17 cellular contexts compared by ENCODE assay signal in genomic region chr18:48957136-48957535, GRCh38. TPM values are rescaled to one million over a fixed set of nuclear protein-coding genes. Genes with fewer than 3 reads are reported as not detected.
DNase-seq lines count a peak whose midpoint lies in the region; ATAC-seq and TF ChIP-seq lines count a peak whose summit lies in the region.
"Had no signal": no experiment of that assay in that cellular context is flagged by ENCODE, and none has a peak within 500 bp of the region (broad histone marks: within the 10 kb centered on the region; RNA-seq: fewer than 3 reads in every experiment).

No MANE protein-coding gene starts in this region.

- H3K27ac ChIP-seq in parathyroid adenoma = peak overlapping the region; percentile 89
- H3K27ac ChIP-seq in upper lobe of left lung = peak overlapping the region; percentile 57 to 84 (median 76)
- H3K27ac ChIP-seq: neural progenitor cell had no signal

- no peaks in the 10 kb centered on the region for H3K27me3 ChIP-seq in parathyroid adenoma (ENCODE audit: control insufficient read depth, insufficient read depth, low read length)
- no peaks in the 10 kb centered on the region for H3K27me3 ChIP-seq in upper lobe of left lung

- H3K27me3 Mint-ChIP-seq in T-helper 17 cell = peaks cover 6% of the 10 kb centered on the region

- H3K4me1 Mint-ChIP-seq in T-helper 17 cell = peaks cover 20% of the 10 kb centered on the region

- no peak for TF ChIP-seq EP300 in upper lobe of left lung (IDR thresholded peaks at IDR 0.05)

- DNase-seq in T-helper 17 cell = no peak
- DNase-seq in upper lobe of left lung = no peak
- DNase-seq in activated CD4-positive, alpha-beta T cell treated with anti-CD3 and anti-CD28 coated beads for 4 hours = no peak
- DNase-seq in ACHN = no peak
- DNase-seq in stimulated activated CD4-positive, alpha-beta T cell treated with anti-CD3 and anti-CD28 coated beads, Interleukin-2, amount 100 ng/mL, for 48 hours = no peak
- DNase-seq: activated B cell treated with CpG ODN at 0.5 μM for 24 hours, C1 segment of cervical spinal cord, DMS 273 treated with DMSO at 0.1 percent for 48 hours, immature natural killer cell, NCI-H2029, NCI-H510A, retina had no signal

- no peaks in the 10 kb centered on the region for H3K79me2 ChIP-seq in parathyroid adenoma

- H3K4me3 ChIP-seq in parathyroid adenoma (ENCODE audit: low read depth, low read length) (no peak overlapping the region), upper lobe of left lung (no peak overlapping the region)
- H3K4me3 ChIP-seq: neural progenitor cell had no signal

- no peak overlapping the region for H3K4me3 Mint-ChIP-seq in T-helper 17 cell
- H3K4me3 Mint-ChIP-seq: activated B cell treated with CpG ODN at 0.5 μM for 24 hours, immature natural killer cell, neural progenitor cell had no signal

- H3K4me2 ChIP-seq in parathyroid adenoma (ENCODE audit: low read length) = no peak overlapping the region
- H3K4me2 ChIP-seq: neural progenitor cell had no signal

- TF ChIP-seq CTCF in parathyroid adenoma (IDR thresholded peaks at IDR 0.05) (no peak), upper lobe of left lung (IDR thresholded peaks at IDR 0.05) (no peak)

- H3K27ac Mint-ChIP-seq in T-helper 17 cell = peak overlapping the region; percentile 32
- H3K27ac Mint-ChIP-seq: activated B cell treated with CpG ODN at 0.5 μM for 24 hours; activated T-helper 2 cell treated with anti-CD3 and anti-CD28 coated beads, Interferon-gamma antibody, Interleukin-2, Interleukin-4, amounts not matched to agents 10 μg/mL and 5 μg/mL and 100 μg/mL, durations not matched to agents 14 hours and 24 hours and 36 hours; immature natural killer cell had no signal

- H3K36me3 ChIP-seq in parathyroid adenoma (ENCODE audit: control insufficient read depth, insufficient read depth, low read length) = no peaks in the 10 kb centered on the region
- no peaks in the 10 kb centered on the region for H3K36me3 ChIP-seq in upper lobe of left lung
- H3K36me3 ChIP-seq: neural progenitor cell had no signal

- no peak overlapping the region for H2AFZ ChIP-seq in parathyroid adenoma
- H2AFZ ChIP-seq: neural progenitor cell had no signal

- no peak for ATAC-seq in T-helper 17 cell
- ATAC-seq in esophagus mucosa = peak; percentile 19
- ATAC-seq in upper lobe of left lung (ENCODE audit: low FRiP score in 2 of 2) = no peak
- ATAC-seq: Right ventricle myocardium inferior had no signal

- WGBS in upper lobe of left lung, 2 donors = 74 to 79% methylated on average over 8 of the region's 8 CpGs

- no peak for TF ChIP-seq POLR2A in upper lobe of left lung (IDR thresholded peaks at IDR 0.05)

- H3K36me3 Mint-ChIP-seq in T-helper 17 cell (ENCODE audit: low read depth) = no peaks in the 10 kb centered on the region
- H3K36me3 Mint-ChIP-seq: neural progenitor cell had no signal

- H3K9me3 ChIP-seq in T-helper 17 cell (ENCODE audit: control insufficient read depth, low read length, poor library complexity, severe bottlenecking) (no peaks in the 10 kb centered on the region), parathyroid adenoma (ENCODE audit: control insufficient read depth, low read length) (no peaks in the 10 kb centered on the region), upper lobe of left lung (no peaks in the 10 kb centered on the region)

- in situ Hi-C loops in ACHN (cut with HindIII; ENCODE audit: low pct_ligation_motif_present, low pct_unique_long_range_greater_than_20kb, low sequenced_read_pairs) = no loop called here

- H3K4me1 ChIP-seq in parathyroid adenoma (peaks cover 21% of the 10 kb centered on the region), upper lobe of left lung (peaks cover 39 to 51% (median 42%) of the 10 kb centered on the region in 4 donors)

- no peak overlapping the region for H3K9ac ChIP-seq in parathyroid adenoma
- H3K9ac ChIP-seq: neural progenitor cell had no signal

RNA-seq across cellular contexts. Expression of gene SMAD7, which starts 6.4 kb away (rescaled TPM):
- 100 to 1,000 TPM; 161 to 181 TPM for total RNA-seq in T-helper 17 cell
- 3.7 TPM for total RNA-seq in esophagus mucosa
- total RNA-seq in upper lobe of left lung = 10 to 100 TPM; 39.6 to 89.0 (median 61.5) TPM
